Comparison of ENCODE assay signal across 14 cellular contexts in the genomic region with DNA sequence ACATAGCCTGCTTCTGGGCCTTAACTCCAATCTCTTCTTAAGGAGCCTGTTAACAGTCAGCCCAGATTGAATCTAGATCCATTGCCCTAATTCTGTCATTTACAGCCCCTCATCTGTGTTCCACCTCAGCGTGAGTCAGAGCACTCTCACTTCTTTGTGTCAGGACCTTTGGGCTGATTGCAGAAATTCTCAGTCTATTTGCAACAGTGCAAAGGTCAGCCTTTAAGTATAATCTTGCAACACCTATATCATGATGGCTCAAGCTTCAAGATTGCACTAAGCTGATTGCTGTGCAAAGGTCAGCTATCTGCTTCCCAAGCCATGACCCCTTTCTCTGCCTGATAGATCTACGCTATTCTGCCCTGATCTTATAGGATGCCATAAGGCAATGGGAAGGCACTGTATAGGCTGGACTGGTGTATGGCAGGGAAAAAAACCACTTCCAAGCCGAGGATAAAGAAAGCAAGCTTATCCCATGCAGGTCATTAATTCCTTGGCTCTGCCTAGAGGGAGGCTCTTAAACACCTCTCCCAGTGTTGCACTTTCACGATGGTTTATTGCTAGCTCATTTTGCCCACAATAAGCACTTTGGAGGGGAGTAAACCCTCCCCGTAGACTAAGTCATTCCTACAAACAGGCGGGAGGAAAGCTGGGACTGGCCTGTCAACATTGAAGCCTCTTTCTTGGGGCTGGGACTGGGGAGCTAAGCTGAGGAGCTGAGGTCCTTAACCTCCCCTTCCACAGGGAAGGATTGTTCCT.
DNase-seq lines count a peak whose midpoint lies in the region; ATAC-seq, FAIRE-seq and TF ChIP-seq lines count a peak whose summit lies in the region.
"Had no signal": no experiment of that assay in that cellular context is flagged by ENCODE, and none has a peak within 500 bp of the region (broad histone marks: within the 10 kb centered on the region; RNA-seq: fewer than 3 reads in every experiment).

No MANE protein-coding gene starts in this region.

- no peaks in the 10 kb centered on the region for H4K20me1 ChIP-seq in astrocyte (ENCODE audit: insufficient read depth, low read length)

- H3K4me3 ChIP-seq in astrocyte (ENCODE audit: insufficient read depth, low read depth, low read length) (no peak overlapping the region), heart right ventricle (no peak overlapping the region)
- H3K4me3 ChIP-seq: right atrium auricular region had no signal

- H3K4me1 ChIP-seq in astrocyte (ENCODE audit: insufficient read depth, low read length) (no peaks in the 10 kb centered on the region), heart right ventricle (peaks cover 0 to 13% (median 0%) of the 10 kb centered on the region in 9 donors)

- WGBS in heart right ventricle, 2 donors: 67 to 74% methylated on average over 6 of the region's 6 CpGs

- H3K9me3 Mint-ChIP-seq in astrocyte (ENCODE audit: unreplicated experiment): peaks cover 2% of the 10 kb centered on the region
- H3K9me3 Mint-ChIP-seq: CD4-positive, CD25-positive, alpha-beta regulatory T cell; memory B cell had no signal

- DNase-seq in CD1c-positive myeloid dendritic cell (ENCODE audit: extremely low spot score) (peak; percentile 30), HTR-8/SVneo (ENCODE audit: insufficient read length, low spot score) (peak; percentile 43), astrocyte (ENCODE audit: low read depth) (peak; percentile 29), left lobe of liver (ENCODE audit: low spot score) (no peak), heart right ventricle (no peak), superior temporal gyrus (ENCODE audit: extremely low spot score) (no peak)
- DNase-seq: activated CD4-positive, alpha-beta T cell treated with anti-CD3 and anti-CD28 coated beads for 1 hour; CD4-positive, CD25-positive, alpha-beta regulatory T cell; MM.1S had no signal

- H3K9me3 ChIP-seq in astrocyte (ENCODE audit: insufficient read depth, low read depth, low read length) (no peaks in the 10 kb centered on the region), heart right ventricle (no peaks in the 10 kb centered on the region)
- H3K9me3 ChIP-seq: right atrium auricular region had no signal

- no peaks in the 10 kb centered on the region for H3K27me3 ChIP-seq in astrocyte (ENCODE audit: insufficient read depth, low read length)
- H3K27me3 ChIP-seq in heart right ventricle: peaks cover 0 to 15% (median 0%) of the 10 kb centered on the region in 7 donors
- H3K27me3 ChIP-seq: right atrium auricular region had no signal

- H3K36me3 ChIP-seq in astrocyte (ENCODE audit: insufficient read depth, low read length) (no peaks in the 10 kb centered on the region), heart right ventricle (peaks cover 0 to 4% (median 0%) of the 10 kb centered on the region in 9 donors)
- H3K36me3 ChIP-seq: right atrium auricular region had no signal

- no peak overlapping the region for H3K27ac Mint-ChIP-seq in astrocyte (ENCODE audit: unreplicated experiment)
- H3K27ac Mint-ChIP-seq: activated naive CD8-positive, alpha-beta T cell; memory B cell had no signal

- no peak overlapping the region for H2AFZ ChIP-seq in astrocyte (ENCODE audit: low read depth, low read length)

- no peak for TF ChIP-seq CTCF in astrocyte (IDR thresholded peaks at IDR 0.05; ENCODE audit: insufficient read depth, low read depth, low read length)
- no peak for TF ChIP-seq CTCF in heart right ventricle (IDR thresholded peaks at IDR 0.05)

- ATAC-seq in left lobe of liver: peak; percentile 57
- ATAC-seq in HG03097 (IDR thresholded peaks at IDR 0.05; ENCODE audit: low FRiP score, unreplicated experiment): no peak
- ATAC-seq in GM21447 (IDR thresholded peaks at IDR 0.05; ENCODE audit: unreplicated experiment): no peak
- ATAC-seq in heart right ventricle: no peak

- H3K4me1 Mint-ChIP-seq in astrocyte (ENCODE audit: low read depth, unreplicated experiment): peaks cover 17% of the 10 kb centered on the region
- H3K4me1 Mint-ChIP-seq: CD4-positive, CD25-positive, alpha-beta regulatory T cell; memory B cell had no signal

- FAIRE-seq in HTR-8/SVneo (lab: Jason Lieb, UNC) (no peak), astrocyte (lab: Jason Lieb, UNC) (no peak)

- H3K9ac ChIP-seq in astrocyte (ENCODE audit: low read length): no peak overlapping the region

- H3K4me3 Mint-ChIP-seq in astrocyte (ENCODE audit: unreplicated experiment): no peak overlapping the region
- H3K4me3 Mint-ChIP-seq: activated naive CD8-positive, alpha-beta T cell; CD4-positive, CD25-positive, alpha-beta regulatory T cell; memory B cell had no signal

- peaks cover 10% of the 10 kb centered on the region for H3K36me3 Mint-ChIP-seq in astrocyte (ENCODE audit: low read depth, unreplicated experiment)
- H3K36me3 Mint-ChIP-seq: memory B cell had no signal

- H3K27ac ChIP-seq in astrocyte (ENCODE audit: low read depth, low read length): no peak overlapping the region
- no peak overlapping the region for H3K27ac ChIP-seq in heart right ventricle
- H3K27ac ChIP-seq: right atrium auricular region had no signal

- no peaks in the 10 kb centered on the region for H3K79me2 ChIP-seq in astrocyte (ENCODE audit: insufficient read depth, low read length)

- peaks cover 3% of the 10 kb centered on the region for H3K27me3 Mint-ChIP-seq in astrocyte (ENCODE audit: low read depth, unreplicated experiment)
- H3K27me3 Mint-ChIP-seq: activated naive CD8-positive, alpha-beta T cell; CD4-positive, CD25-positive, alpha-beta regulatory T cell had no signal

- peak overlapping the region; percentile 9 for H3K4me2 ChIP-seq in astrocyte (ENCODE audit: low read length)

- intact Hi-C loops in heart right ventricle (cut with DNase I): no loop called here

Comparison
In these comparisons a context has a peak if more than half of its experiments do, and no peak if none do; other contexts are left out.
1. DNase-seq: peak in CD1c-positive myeloid dendritic cell (single experiment), HTR-8/SVneo (single experiment) and astrocyte (single experiment); none in left lobe of liver (single experiment), heart right ventricle (0 of 2) and superior temporal gyrus (single experiment).